ENCODE assay signal across 8 cellular contexts in the genomic region with DNA sequence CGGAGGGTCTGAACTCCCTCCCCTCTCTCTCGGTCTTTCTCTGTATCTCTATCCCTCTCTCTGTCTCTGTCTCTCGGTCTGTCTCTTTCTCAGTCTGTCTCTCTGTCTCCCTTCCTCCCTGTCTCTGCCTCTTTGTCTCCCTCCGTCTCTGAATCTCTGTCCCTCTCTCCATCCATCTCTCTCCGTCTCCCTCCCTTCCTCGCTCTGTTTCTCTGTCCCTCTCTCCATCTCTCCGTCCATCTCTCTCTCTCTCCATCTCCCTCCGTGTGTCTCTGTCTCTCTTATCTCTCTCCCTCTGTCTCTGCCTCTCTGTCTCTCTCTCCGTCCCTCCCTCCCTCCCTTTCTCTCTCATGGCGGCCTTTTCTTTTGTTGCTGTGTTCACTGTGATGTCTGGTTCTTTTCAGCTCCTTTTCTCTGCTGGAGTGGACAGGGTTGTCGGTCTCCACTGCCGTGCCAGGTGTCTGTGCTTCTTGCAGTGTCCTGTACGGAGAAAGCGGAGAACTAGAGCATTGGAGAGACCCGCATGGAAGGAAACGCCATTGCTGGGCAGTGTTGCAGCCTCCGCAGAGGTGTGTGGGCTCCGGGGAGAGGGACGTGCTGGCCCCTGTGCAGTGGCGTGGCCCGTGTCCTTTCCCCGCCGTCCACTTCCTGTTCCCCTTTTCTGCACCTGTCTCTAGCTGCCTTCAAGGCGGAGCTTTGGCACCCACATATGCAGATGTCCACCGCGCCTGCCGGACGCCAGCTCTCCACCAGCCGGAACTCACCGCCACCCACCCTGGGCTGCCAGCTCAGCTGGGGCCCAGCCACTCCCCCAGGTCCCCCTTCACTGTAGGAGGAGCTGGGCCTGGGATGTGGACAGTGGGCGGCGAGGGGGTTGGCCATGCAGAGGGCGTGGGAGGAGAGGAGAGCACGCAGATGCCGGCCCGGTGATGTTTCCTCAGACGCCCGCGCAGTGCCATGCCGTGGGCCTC.
DNase-seq lines count a peak whose midpoint lies in the region; ATAC-seq and TF ChIP-seq lines count a peak whose summit lies in the region.

No MANE protein-coding gene starts in this region.

- no peak for TF ChIP-seq CTCF in CD14-positive monocyte (IDR thresholded peaks at IDR 0.05)

- peak; percentile 50 for DNase-seq in CD14-positive monocyte (ENCODE audit: low spot score)
- peak; percentile 88 for DNase-seq in mesenteric fat pad (ENCODE audit: low spot score)
- DNase-seq in NCI-H2081 (lab: John Stamatoyannopoulos, UW), result no peak
- no peak for DNase-seq in cerebellar nuclear complex (lab: John Stamatoyannopoulos, UW)
- no peak for DNase-seq in GDM1 (lab: John Stamatoyannopoulos, UW)
- DNase-seq in activated CD4-positive, alpha-beta T cell treated with anti-CD3 and anti-CD28 coated beads, Interleukin-2, amount 50 U/mL, for 48 hours, result no peak

- H3K4me3 Mint-ChIP-seq in CD14-positive monocyte, result peak overlapping the region in 1 of 2 donors; percentile 92
- H3K4me3 Mint-ChIP-seq in T-helper 1 cell treated with Interleukin-12 subunit alpha and Interleukin-12 subunit beta and Interleukin-4 antibody, amounts not matched to agents 30 μg/mL and 1 μg/mL, for 36 hours, result peak overlapping the region; percentile 48

- peaks cover 0 to 5% (median 3%) of the 10 kb centered on the region in 7 donors for H3K9me3 Mint-ChIP-seq in CD14-positive monocyte
- no peaks in the 10 kb centered on the region for H3K9me3 Mint-ChIP-seq in T-helper 1 cell treated with Interleukin-12 subunit alpha and Interleukin-12 subunit beta and Interleukin-4 antibody, amounts not matched to agents 30 μg/mL and 1 μg/mL, for 36 hours

- peaks cover 16 to 27% (median 19%) of the 10 kb centered on the region in 3 donors for H3K27me3 Mint-ChIP-seq in CD14-positive monocyte (ENCODE audit: low read depth in 3 of 3)
- H3K27me3 Mint-ChIP-seq in T-helper 1 cell treated with Interleukin-12 subunit alpha and Interleukin-12 subunit beta and Interleukin-4 antibody, amounts not matched to agents 30 μg/mL and 1 μg/mL, for 36 hours (ENCODE audit: low read depth), result no peaks in the 10 kb centered on the region

- intact Hi-C loops in CD14-positive monocyte (cut with micrococcal nuclease), result no loop called here

- peak; percentile 30 for ATAC-seq in GM19397 (IDR thresholded peaks at IDR 0.05; ENCODE audit: unreplicated experiment)

- peaks cover 48% of the 10 kb centered on the region for H3K4me1 Mint-ChIP-seq in CD14-positive monocyte
- H3K4me1 Mint-ChIP-seq in T-helper 1 cell treated with Interleukin-12 subunit alpha and Interleukin-12 subunit beta and Interleukin-4 antibody, amounts not matched to agents 30 μg/mL and 1 μg/mL, for 36 hours (ENCODE audit: low read depth), result peaks cover 28% of the 10 kb centered on the region

- H3K27ac Mint-ChIP-seq in CD14-positive monocyte, result peak overlapping the region in 3 of 7 donors; percentile 30 to 62 (median 51)
- no peak overlapping the region for H3K27ac Mint-ChIP-seq in T-helper 1 cell treated with Interleukin-12 subunit alpha and Interleukin-12 subunit beta and Interleukin-4 antibody, amounts not matched to agents 30 μg/mL and 1 μg/mL, for 36 hours

- peaks cover 18 to 27% of the 10 kb centered on the region in 2 donors for H3K36me3 Mint-ChIP-seq in CD14-positive monocyte
- H3K36me3 Mint-ChIP-seq in T-helper 1 cell treated with Interleukin-12 subunit alpha and Interleukin-12 subunit beta and Interleukin-4 antibody, amounts not matched to agents 30 μg/mL and 1 μg/mL, for 36 hours (ENCODE audit: low read depth), result peaks cover 16% of the 10 kb centered on the region

Comparison
In these comparisons a context has a peak if more than half of its experiments do, and no peak if none do; other contexts are left out.
1. DNase-seq: peak in CD14-positive monocyte (single experiment) and mesenteric fat pad (single experiment); none in NCI-H2081 (0 of 2), cerebellar nuclear complex (0 of 2), GDM1 (single experiment) and activated CD4-positive, alpha-beta T cell treated with anti-CD3 and anti-CD28 coated beads, Interleukin-2, amount 50 U/mL, for 48 hours (0 of 2).